In the genomic region with DNA sequence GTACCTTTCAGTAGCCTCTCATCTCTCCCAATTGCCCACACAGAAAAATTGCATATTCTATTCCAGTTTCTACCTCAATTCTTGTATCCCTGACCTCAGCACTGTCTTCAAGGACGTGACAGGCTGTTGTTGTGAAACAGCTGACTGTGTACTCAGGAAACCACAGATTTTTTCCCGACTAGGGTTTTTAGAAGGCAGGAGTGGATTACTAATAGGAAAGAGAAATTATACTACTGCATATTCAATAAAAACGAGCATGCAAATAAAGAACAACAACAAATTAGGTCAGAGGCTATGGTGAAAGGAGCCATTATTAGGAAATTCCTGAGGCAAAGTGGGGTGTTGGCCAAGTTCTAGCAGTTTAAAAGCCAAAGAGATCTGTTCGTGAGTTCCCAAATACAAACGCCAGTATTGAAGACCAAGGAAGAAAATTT, we compare ENCODE assay signal across 13 cellular contexts.
DNase-seq lines count a peak whose midpoint lies in the region; ATAC-seq and TF ChIP-seq lines count a peak whose summit lies in the region.
"Had no signal": no experiment of that assay in that cellular context is flagged by ENCODE, and none has a peak within 500 bp of the region (broad histone marks: within the 10 kb centered on the region; RNA-seq: fewer than 3 reads in every experiment).

No MANE protein-coding gene starts in this region.

- no peaks in the 10 kb centered on the region for H3K9me3 ChIP-seq in body of pancreas
- H3K9me3 ChIP-seq: tibial artery had no signal

- TF ChIP-seq CTCF in body of pancreas (IDR thresholded peaks at IDR 0.05), result no peak

- H3K4me1 ChIP-seq in body of pancreas, result peaks cover 23% of the 10 kb centered on the region

- peak; percentile 48 for DNase-seq in G401 (ENCODE audit: low spot score)
- DNase-seq in body of pancreas, result peak in 2 of 4 donors; percentile 9 to 60
- no peak for DNase-seq in left cardiac atrium
- no peak for DNase-seq in sciatic nerve (ENCODE audit: low spot score)
- no peak for DNase-seq in HPDE6-E6E7 (ENCODE audit: extremely low spot score)
- DNase-seq in NOMO-1 treated with dmso at 0.1 percent for 144 hours (lab: John Stamatoyannopoulos, UW; ENCODE audit: unreplicated experiment), result no peak
- no peak for DNase-seq in stimulated activated naive CD8-positive, alpha-beta T cell treated with anti-CD3 and anti-CD28 coated beads, Interleukin-15, Interleukin-2, amounts not matched to agents 100 U/mL and 50 U/mL, for 24 hours
- DNase-seq: activated T-cell treated with anti-CD3 and anti-CD28 coated beads, Interleukin-2, amount 50 U/mL, for 72 hours; Calu3; NCI-H1436 treated with DMSO at 0.1 percent for 48 hours; T-cell had no signal

- WGBS in body of pancreas, 2 donors, result 21 to 23% methylated on average over 5 of the region's 5 CpGs

- peak; percentile 59 for ATAC-seq in body of pancreas
- peak; percentile 72 to 81 for ATAC-seq in left cardiac atrium
- ATAC-seq in sciatic nerve, result peak; percentile 86
- no peak for ATAC-seq in HG02571 (IDR thresholded peaks at IDR 0.05; ENCODE audit: unreplicated experiment)
- ATAC-seq in stimulated activated naive CD8-positive, alpha-beta T cell treated with anti-CD3 and anti-CD28 coated beads, Interleukin-15, Interleukin-2, amounts not matched to agents 100 U/mL and 50 U/mL, for 24 hours, result no peak
- ATAC-seq: activated T-cell treated with anti-CD3 and anti-CD28 coated beads, Interleukin-2, amount 50 U/mL, for 72 hours; T-cell had no signal

- no peak overlapping the region for H3K4me3 ChIP-seq in body of pancreas
- H3K4me3 ChIP-seq: tibial artery had no signal

- TF ChIP-seq POLR2A in body of pancreas (IDR thresholded peaks at IDR 0.05), result no peak

- H3K27me3 ChIP-seq in body of pancreas, result no peaks in the 10 kb centered on the region
- H3K27me3 ChIP-seq: tibial artery had no signal

- H3K36me3 ChIP-seq in body of pancreas (replicated peaks in 1 of 2; ENCODE audit: insufficient read depth in 1 of 2, low read depth in 2 of 2), result no peaks in the 10 kb centered on the region
- H3K36me3 ChIP-seq: tibial artery had no signal

- in situ Hi-C loops in G401 (cut with HindIII; ENCODE audit: low sequenced_read_pairs), result no loop called here

- intact Hi-C loops in body of pancreas (cut with DNase I) (no loop called here), left cardiac atrium (cut with DNase I) (no loop called here), sciatic nerve (cut with DNase I) (no loop called here)

- peak overlapping the region in 1 of 4 donors; percentile 63 for H3K27ac ChIP-seq in body of pancreas

Comparison
In these comparisons a context has a peak if more than half of its experiments do, and no peak if none do; other contexts are left out.
1. ATAC-seq: peak in body of pancreas (single experiment), left cardiac atrium (2 of 2) and sciatic nerve (single experiment); none in HG02571 (single experiment) and stimulated activated naive CD8-positive, alpha-beta T cell treated with anti-CD3 and anti-CD28 coated beads, Interleukin-15, Interleukin-2, amounts not matched to agents 100 U/mL and 50 U/mL, for 24 hours (single experiment).